ENCODE assay signal across 29 cellular contexts in the genomic region with DNA sequence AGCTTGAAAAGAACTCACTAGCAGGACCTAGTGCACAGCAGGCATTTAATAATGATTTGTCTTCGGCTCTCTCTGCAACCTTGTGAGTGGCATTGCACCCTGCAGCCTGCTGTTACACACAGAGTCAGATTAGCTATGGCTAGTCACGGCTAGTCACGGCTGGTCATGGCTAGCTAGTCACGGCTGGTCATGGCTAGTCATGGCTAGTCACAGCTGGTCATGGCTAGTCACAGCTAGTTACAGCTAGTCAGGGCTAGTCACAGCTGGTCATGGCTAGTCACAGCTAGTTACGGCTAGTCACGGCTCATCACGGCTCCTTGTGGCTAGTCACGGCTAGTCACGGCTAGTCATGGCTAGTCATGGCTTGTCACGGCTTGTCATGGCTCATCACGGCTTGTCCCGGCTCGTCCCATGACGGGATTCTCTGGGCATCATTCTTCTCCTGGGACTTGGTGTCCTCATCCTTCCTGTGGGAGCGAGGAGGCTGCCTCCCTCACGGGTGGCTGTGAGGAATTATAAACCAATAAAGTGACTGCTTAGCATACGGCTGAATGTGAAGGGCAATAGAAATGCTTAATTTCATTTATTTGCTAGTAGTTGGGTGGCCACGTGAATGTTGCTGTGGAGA. TPM values are rescaled to one million over a fixed set of nuclear protein-coding genes. Genes with fewer than 3 reads are reported as not detected.
"Had no signal": no experiment of that assay in that cellular context is flagged by ENCODE, and none has a peak within 500 bp of the region (broad histone marks: within the 10 kb centered on the region; RNA-seq: fewer than 3 reads in every experiment).

No MANE protein-coding gene starts in this region.

- H3K27ac ChIP-seq: dorsolateral prefrontal cortex, gastrocnemius medialis, heart left ventricle, hepatocyte, neural progenitor cell, ovary, stomach, testis, tibial artery had no signal

- H3K36me3 ChIP-seq: gastrocnemius medialis, heart left ventricle, neural progenitor cell, ovary, stomach, tibial artery had no signal

- H3K36me3 Mint-ChIP-seq: mesothelial cell of epicardium; naive B cell; natural killer cell treated with Interleukin-12 subunit alpha and Interleukin-12 subunit beta and Interleukin-15 and Interleukin-18, amount 100 ng/mL, for 72 hours; neural progenitor cell; stimulated activated effector memory CD8-positive, alpha-beta T cell treated with anti-CD3 and anti-CD28 coated beads, Interleukin-12 subunit alpha, Interleukin-12 subunit beta, amount 100 ng/mL, for 72 hours; type B pancreatic cell had no signal

- H3K4me3 ChIP-seq: dorsolateral prefrontal cortex, gastrocnemius medialis, heart left ventricle, hepatocyte, mucosa of descending colon, neural progenitor cell, ovary, smooth muscle cell, stomach, testis, tibial artery had no signal

- H3K4me1 ChIP-seq: gastrocnemius medialis, heart left ventricle, neural progenitor cell, stomach, testis, tibial artery had no signal

- H3K4me1 Mint-ChIP-seq: mesothelial cell of epicardium; neural progenitor cell; stimulated activated effector memory CD8-positive, alpha-beta T cell treated with anti-CD3 and anti-CD28 coated beads, Interleukin-12 subunit alpha, Interleukin-12 subunit beta, amount 100 ng/mL, for 72 hours had no signal

- H3K27me3 ChIP-seq: dorsolateral prefrontal cortex, hepatocyte, neural progenitor cell, ovary, testis, tibial artery had no signal

- DNase-seq: cerebellar nuclear complex; dorsolateral prefrontal cortex; effector CD4-positive, alpha-beta T cell; gastrocnemius medialis; heart left ventricle; kidney; mesenchymal stem cell; mucosa of descending colon; naive B cell; nucleus accumbens; ovary; posterior cingulate gyrus; retina; stimulated activated CD4-positive, alpha-beta T cell treated with anti-CD3 and anti-CD28 coated beads, Interleukin-12 subunit alpha, Interleukin-12 subunit beta, amount 100 ng/mL, for 4 hours; stimulated activated CD4-positive, alpha-beta T cell treated with anti-CD3 and anti-CD28 coated beads, Interleukin-1b, Interleukin-23, amount 100 ng/mL, for 48 hours; stimulated activated CD4-positive, alpha-beta T cell treated with anti-CD3 and anti-CD28 coated beads, Interleukin-4, amount 100 ng/mL, for 24 hours; stimulated activated naive CD4-positive, alpha-beta T cell treated with Interleukin-2 at 50 U/mL for 16 hours; stomach; testis had no signal

- H3K9me3 Mint-ChIP-seq: natural killer cell treated with Interleukin-12 subunit alpha and Interleukin-12 subunit beta and Interleukin-15 and Interleukin-18, amount 100 ng/mL, for 72 hours; neural progenitor cell; stimulated activated effector memory CD8-positive, alpha-beta T cell treated with anti-CD3 and anti-CD28 coated beads, Interleukin-12 subunit alpha, Interleukin-12 subunit beta, amount 100 ng/mL, for 72 hours; type B pancreatic cell had no signal

- H3K4me3 Mint-ChIP-seq: mesothelial cell of epicardium; natural killer cell treated with Interleukin-12 subunit alpha and Interleukin-12 subunit beta and Interleukin-15 and Interleukin-18, amount 100 ng/mL, for 72 hours; neural progenitor cell; stimulated activated effector memory CD8-positive, alpha-beta T cell treated with anti-CD3 and anti-CD28 coated beads, Interleukin-12 subunit alpha, Interleukin-12 subunit beta, amount 100 ng/mL, for 72 hours; type B pancreatic cell had no signal

- H3K27ac Mint-ChIP-seq: mesothelial cell of epicardium; natural killer cell treated with Interleukin-12 subunit alpha and Interleukin-12 subunit beta and Interleukin-15 and Interleukin-18, amount 100 ng/mL, for 72 hours; neural progenitor cell; stimulated activated effector memory CD8-positive, alpha-beta T cell treated with anti-CD3 and anti-CD28 coated beads, Interleukin-12 subunit alpha, Interleukin-12 subunit beta, amount 100 ng/mL, for 72 hours; type B pancreatic cell had no signal

- H3K9me3 ChIP-seq: gastrocnemius medialis, heart left ventricle, mucosa of descending colon, ovary, stomach, testis, tibial artery had no signal

- ATAC-seq: gastrocnemius medialis; left lobe of liver; mucosa of descending colon; sciatic nerve; stimulated activated effector memory CD8-positive, alpha-beta T cell treated with anti-CD3 and anti-CD28 coated beads, Interleukin-12 subunit alpha, Interleukin-12 subunit beta, amount 100 ng/mL, for 72 hours had no signal

RNA-seq across cellular contexts. Expression of gene KIF26B, which starts 12.5 kb away (rescaled TPM):
- total RNA-seq: natural killer cell treated with Interleukin-12 subunit alpha and Interleukin-12 subunit beta and Interleukin-15 and Interleukin-18, amount 100 ng/mL, for 72 hours had no signal
